In the genomic region with DNA sequence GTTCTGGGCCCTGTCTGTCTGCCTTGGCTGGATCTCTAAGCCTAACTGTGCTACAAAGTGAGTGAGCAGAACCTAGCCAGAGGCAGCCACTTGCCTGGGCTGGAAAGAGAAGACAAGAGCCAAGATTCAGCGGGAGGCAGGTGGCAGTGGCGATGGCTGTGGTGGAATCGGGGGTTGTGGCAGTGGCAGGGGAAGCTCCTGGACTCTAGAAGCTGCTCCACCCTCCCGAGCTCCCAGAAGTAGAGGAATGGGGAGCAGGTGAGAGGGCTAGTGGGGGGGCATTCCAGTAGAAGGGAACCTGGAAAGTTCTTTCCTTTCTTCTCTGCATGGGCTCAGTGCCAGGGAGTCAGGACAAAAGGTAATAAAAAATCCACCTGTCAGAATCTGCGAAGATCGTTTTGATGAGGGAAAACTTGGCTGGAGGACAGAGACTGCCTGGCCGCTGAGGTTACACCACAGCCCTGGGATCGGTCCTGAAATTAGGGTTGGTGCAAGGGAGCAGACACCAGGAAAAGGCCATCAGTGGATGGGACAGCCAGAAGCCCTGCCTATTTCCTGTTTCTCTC, we compare ENCODE assay signal across 9 cellular contexts. TPM values are rescaled to one million over a fixed set of nuclear protein-coding genes. Genes with fewer than 3 reads are reported as not detected.
DNase-seq lines count a peak whose midpoint lies in the region; ATAC-seq, FAIRE-seq and TF ChIP-seq lines count a peak whose summit lies in the region.
"Had no signal": no experiment of that assay in that cellular context is flagged by ENCODE, and none has a peak within 500 bp of the region (broad histone marks: within the 10 kb centered on the region; RNA-seq: fewer than 3 reads in every experiment).

No MANE protein-coding gene starts in this region.

- no peak for TF ChIP-seq RAD21 in A549 (conservative IDR thresholded peaks at IDR 0.05 in 1 of 2, IDR thresholded peaks at IDR 0.05 in 1 of 2)

- TF ChIP-seq POLR2A in A549 (IDR thresholded peaks at IDR 0.05; ENCODE audit: low read length) (no peak), upper lobe of left lung (IDR thresholded peaks at IDR 0.05) (no peak), heart left ventricle (IDR thresholded peaks at IDR 0.05) (no peak)

- H3K9me3 ChIP-seq in A549 (no peaks in the 10 kb centered on the region), upper lobe of left lung (no peaks in the 10 kb centered on the region), heart left ventricle (no peaks in the 10 kb centered on the region)

- H3K36me3 ChIP-seq in upper lobe of left lung (peaks cover 0 to 19% (median 12%) of the 10 kb centered on the region in 4 donors), heart left ventricle (peaks cover 0 to 21% (median 15%) of the 10 kb centered on the region in 9 donors)

- CTCF ChIA-PET in A549 (lab: Yijun Ruan, JAX) = interaction anchor here (0.8 to 1.2 kb wide), 4 partner anchors 9 to 81 kb away, joined by 3 to 5 read pairs (median 4); a partner anchor contains a TSS

- no peak overlapping the region for H3K27ac ChIP-seq in A549
- no peak overlapping the region for H3K27ac ChIP-seq in upper lobe of left lung
- H3K27ac ChIP-seq in heart left ventricle = peak overlapping the region in 3 of 12 donors; percentile 42 to 100 (median 98)

- intact Hi-C loops in heart left ventricle (cut with DNase I) = no loop called here

- no peaks in the 10 kb centered on the region for H3K27me3 ChIP-seq in upper lobe of left lung
- no peaks in the 10 kb centered on the region for H3K27me3 ChIP-seq in heart left ventricle

- TF ChIP-seq EP300 in A549 (IDR thresholded peaks at IDR 0.05) (no peak), upper lobe of left lung (IDR thresholded peaks at IDR 0.05) (no peak)

- no peak for FAIRE-seq in A549 (lab: Jason Lieb, UNC)

- no peaks in the 10 kb centered on the region for H3K27me3 Mint-ChIP-seq in activated naive CD8-positive, alpha-beta T cell treated with anti-CD3 and anti-CD28 coated beads, Interleukin-2, amount 10 ng/mL, durations not matched to agents 7 days and 5 days
- H3K27me3 Mint-ChIP-seq in naive thymus-derived CD8-positive, alpha-beta T cell = no peaks in the 10 kb centered on the region

- peak overlapping the region; percentile 96; the same call in 2 of the 3 replicates for H3K4me2 ChIP-seq in A549

- peak overlapping the region; percentile 25 for H3K4me3 Mint-ChIP-seq in activated naive CD8-positive, alpha-beta T cell treated with anti-CD3 and anti-CD28 coated beads, Interleukin-2, amount 10 ng/mL, durations not matched to agents 7 days and 5 days
- peak overlapping the region in 9 of 10 donors; percentile 18 to 97 (median 76) for H3K4me3 Mint-ChIP-seq in naive thymus-derived CD8-positive, alpha-beta T cell

- H3K4me1 ChIP-seq in A549 (peaks cover 20% of the 10 kb centered on the region), upper lobe of left lung (peaks cover 20 to 35% (median 24%) of the 10 kb centered on the region in 4 donors), heart left ventricle (peaks cover 0 to 42% (median 20%) of the 10 kb centered on the region in 12 donors)

- peaks cover 19% of the 10 kb centered on the region for H3K4me1 Mint-ChIP-seq in activated naive CD8-positive, alpha-beta T cell treated with anti-CD3 and anti-CD28 coated beads, Interleukin-2, amount 10 ng/mL, durations not matched to agents 7 days and 5 days
- peaks cover 9 to 27% (median 25%) of the 10 kb centered on the region in 4 donors for H3K4me1 Mint-ChIP-seq in naive thymus-derived CD8-positive, alpha-beta T cell

- 84% methylated on average over 8 of the region's 8 CpGs for WGBS in A549 (ENCODE audit: missing lambda C conversion rate)
- 78 to 82% methylated on average over 8 of the region's 8 CpGs for WGBS in upper lobe of left lung, 2 donors
- 67 to 74% (median 71%) methylated on average over 8 of the region's 8 CpGs for WGBS in heart left ventricle, 4 donors

- in situ Hi-C loops in GM13976 (cut with MboI; ENCODE audit: low sequenced_read_pairs, unreplicated experiment) = no loop called here

- no peak for DNase-seq in A549 (ENCODE audit: low read depth in 1 of 2, low spot score in 1 of 2)
- DNase-seq in COR-L47 (lab: John Stamatoyannopoulos, UW) = peak; percentile 31
- DNase-seq in activated naive CD8-positive, alpha-beta T cell treated with anti-CD3 and anti-CD28 coated beads, Interleukin-2, amount 10 ng/mL, durations not matched to agents 7 days and 5 days = no peak
- no peak for DNase-seq in naive thymus-derived CD8-positive, alpha-beta T cell
- DNase-seq in GM13976 (ENCODE audit: low spot score) = no peak
- DNase-seq in upper lobe of left lung = no peak
- DNase-seq in heart left ventricle = no peak
- no peak for DNase-seq in NCI-H226
- DNase-seq: NCI-H446 treated with DMSO at 0.1 percent for 48 hours had no signal

- no peak for TF ChIP-seq CTCF in A549 (IDR thresholded peaks at IDR 0.05)
- no peak for TF ChIP-seq CTCF in GM13976 (IDR thresholded peaks at IDR 0.05; ENCODE audit: borderline replicate concordance, control extremely low read depth, extremely low read depth, insufficient read depth, missing control alignments)
- no peak for TF ChIP-seq CTCF in upper lobe of left lung (IDR thresholded peaks at IDR 0.05)
- no peak for TF ChIP-seq CTCF in heart left ventricle (IDR thresholded peaks at IDR 0.05)

- no peaks in the 10 kb centered on the region for H3K9me3 Mint-ChIP-seq in activated naive CD8-positive, alpha-beta T cell treated with anti-CD3 and anti-CD28 coated beads, Interleukin-2, amount 10 ng/mL, durations not matched to agents 7 days and 5 days
- no peaks in the 10 kb centered on the region for H3K9me3 Mint-ChIP-seq in naive thymus-derived CD8-positive, alpha-beta T cell

- H3K36me3 Mint-ChIP-seq in activated naive CD8-positive, alpha-beta T cell treated with anti-CD3 and anti-CD28 coated beads, Interleukin-2, amount 10 ng/mL, durations not matched to agents 7 days and 5 days = no peaks in the 10 kb centered on the region
- H3K36me3 Mint-ChIP-seq in naive thymus-derived CD8-positive, alpha-beta T cell = peaks cover 0 to 2% (median 0%) of the 10 kb centered on the region in 3 donors

- ATAC-seq in A549 (no peak), upper lobe of left lung (ENCODE audit: low FRiP score in 2 of 2) (no peak), heart left ventricle (no peak)
- ATAC-seq in activated naive CD8-positive, alpha-beta T cell treated with anti-CD3 and anti-CD28 coated beads, Interleukin-2, amount 10 ng/mL, durations not matched to agents 7 days and 5 days (ENCODE audit: low read depth) = no peak
- ATAC-seq in naive thymus-derived CD8-positive, alpha-beta T cell = no peak

- H3K27ac Mint-ChIP-seq in activated naive CD8-positive, alpha-beta T cell treated with anti-CD3 and anti-CD28 coated beads, Interleukin-2, amount 10 ng/mL, durations not matched to agents 7 days and 5 days = peak overlapping the region; percentile 42
- H3K27ac Mint-ChIP-seq in naive thymus-derived CD8-positive, alpha-beta T cell = peak overlapping the region in 5 of 10 donors; percentile 25 to 64 (median 61)

- no peak overlapping the region for H3K4me3 ChIP-seq in A549
- H3K4me3 ChIP-seq in upper lobe of left lung = no peak overlapping the region
- H3K4me3 ChIP-seq in heart left ventricle = peak overlapping the region in 3 of 12 donors; percentile 91 to 100 (median 99)

- POLR2A ChIA-PET in A549 (lab: Yijun Ruan, JAX) = interaction anchor here (1.6 kb wide), 1 partner anchor 28 kb away, joined by 5 read pairs; a partner anchor contains a TSS
- POLR2A ChIA-PET in activated naive CD8-positive, alpha-beta T cell treated with anti-CD3 and anti-CD28 coated beads, Interleukin-2, amount 10 ng/mL, durations not matched to agents 7 days and 5 days (lab: Charles Lee) = no interaction called here
- POLR2A ChIA-PET in naive thymus-derived CD8-positive, alpha-beta T cell (lab: Charles Lee) = interaction anchor here (0.7 to 1.4 kb wide), 2 partner anchors 9 to 11 kb away, joined by 4 to 5 read pairs; no protein-coding TSS in a partner anchor

RNA-seq across cellular contexts. Expression of a gene that starts 1.7 kb away (rescaled TPM):
- polyA plus RNA-seq in A549 (2011; rRNA removed) = 20.5 and 20.8 TPM in 2 replicates
- polyA plus RNA-seq in A549 (2012; cell fraction: cytosol; rRNA removed) = 25.2 and 33.6 TPM in 2 replicates
- 37.5 and 53.0 TPM in 2 replicates for polyA plus RNA-seq in A549 (2012; cell fraction: nucleus; rRNA removed)
- 22.7 to 26.2 TPM (median 26.0 TPM) in 3 replicates for polyA plus RNA-seq in A549 (2017; fragmentation: RNase III; extraction: RNeasy Plus Mini Kit Qiagen cat#74134 plus additional on column Dnase treatment)
- 26.6 and 34.0 TPM in 2 replicates for polyA minus RNA-seq in A549 (2011; rRNA and poly(A)+ RNA removed)
- 10 to 100 TPM; 19.5 to 22.7 TPM for total RNA-seq in activated naive CD8-positive, alpha-beta T cell treated with anti-CD3 and anti-CD28 coated beads, Interleukin-2, amount 10 ng/mL, durations not matched to agents 7 days and 5 days
- 10 to 100 TPM; 10.9 to 11.3 TPM for total RNA-seq in naive thymus-derived CD8-positive, alpha-beta T cell
- 10 to 100 TPM; 10.7 to 15.5 (median 11.9) TPM for polyA plus RNA-seq in naive thymus-derived CD8-positive, alpha-beta T cell
- 10 to 100 TPM; 18.5 to 34.3 (median 26.0) TPM for total RNA-seq in upper lobe of left lung
- total RNA-seq in heart left ventricle = 100 to 1,000 TPM in 2 of 9 donors, 10 to 100 TPM in 7; 50.8 to 126 (median 68.2) TPM
- 10 to 100 TPM; 37.0 to 64.7 TPM for polyA plus RNA-seq in heart left ventricle

RNA-seq across cellular contexts. Expression of a gene that starts 2.3 kb away (rescaled TPM):
- polyA plus RNA-seq in A549 (2011; rRNA removed) = 140 and 149 TPM in 2 replicates
- polyA plus RNA-seq in A549 (2012; cell fraction: cytosol; rRNA removed) = 95.3 and 125 TPM in 2 replicates
- polyA plus RNA-seq in A549 (2012; cell fraction: nucleus; rRNA removed) = 109 and 124 TPM in 2 replicates
- polyA plus RNA-seq in A549 (2017; fragmentation: RNase III; extraction: RNeasy Plus Mini Kit Qiagen cat#74134 plus additional on column Dnase treatment) = 140 to 167 TPM (median 161 TPM) in 3 replicates
- 150 and 168 TPM in 2 replicates for polyA minus RNA-seq in A549 (2011; rRNA and poly(A)+ RNA removed)
- 10 to 100 TPM; 88.3 to 91.0 TPM for total RNA-seq in activated naive CD8-positive, alpha-beta T cell treated with anti-CD3 and anti-CD28 coated beads, Interleukin-2, amount 10 ng/mL, durations not matched to agents 7 days and 5 days
- total RNA-seq in naive thymus-derived CD8-positive, alpha-beta T cell = 10 to 100 TPM; 59.7 to 60.6 TPM
- polyA plus RNA-seq in naive thymus-derived CD8-positive, alpha-beta T cell = 10 to 100 TPM; 13.7 to 15.5 (median 14.2) TPM
- total RNA-seq in upper lobe of left lung = 100 to 1,000 TPM in 2 of 6 donors, 10 to 100 TPM in 4; 48.2 to 130 (median 67.2) TPM
- total RNA-seq in heart left ventricle = 100 to 1,000 TPM in 8 of 9 donors, 10 to 100 TPM in 1; 96.0 to 212 (median 172) TPM
- 100 to 1,000 TPM; 129 to 211 TPM for polyA plus RNA-seq in heart left ventricle

RNA-seq across cellular contexts. Expression of a gene that starts 28.0 kb away (rescaled TPM):
- 25.6 and 31.4 TPM in 2 replicates for polyA plus RNA-seq in A549 (2011; rRNA removed)
- 37.1 and 43.6 TPM in 2 replicates for polyA plus RNA-seq in A549 (2012; cell fraction: cytosol; rRNA removed)
- 48.5 and 52.7 TPM in 2 replicates for polyA plus RNA-seq in A549 (2012; cell fraction: nucleus; rRNA removed)
- 21.8 to 23.5 TPM (median 22.2 TPM) in 3 replicates for polyA plus RNA-seq in A549 (2017; fragmentation: RNase III; extraction: RNeasy Plus Mini Kit Qiagen cat#74134 plus additional on column Dnase treatment)
- polyA minus RNA-seq in A549 (2011; rRNA and poly(A)+ RNA removed) = 21.0 and 23.0 TPM in 2 replicates
- 10 to 100 TPM; 17.4 to 21.6 TPM for total RNA-seq in activated naive CD8-positive, alpha-beta T cell treated with anti-CD3 and anti-CD28 coated beads, Interleukin-2, amount 10 ng/mL, durations not matched to agents 7 days and 5 days
- total RNA-seq in naive thymus-derived CD8-positive, alpha-beta T cell = 10 to 100 TPM in 1 of 2 experiments, 1 to 10 TPM in 1; 9.5 to 11.1 TPM
- polyA plus RNA-seq in naive thymus-derived CD8-positive, alpha-beta T cell = 1 to 10 TPM; 5.7 to 7.9 (median 7.1) TPM
- total RNA-seq in upper lobe of left lung = 10 to 100 TPM in 2 of 6 donors, 1 to 10 TPM in 4; 3.9 to 14.8 (median 8.2) TPM
- 10 to 100 TPM in 1 of 9 donors, 1 to 10 TPM in 8; 3.2 to 10.3 (median 5.8) TPM for total RNA-seq in heart left ventricle
- 10 to 100 TPM in 1 of 2 donors, 1 to 10 TPM in 1; 3.0 to 11.5 TPM for polyA plus RNA-seq in heart left ventricle
